27 cellular contexts compared by ENCODE assay signal in genomic region chr20:61899971-61900370, GRCh38.
DNase-seq lines count a peak whose midpoint lies in the region; ATAC-seq and TF ChIP-seq lines count a peak whose summit lies in the region.
"Had no signal": no experiment of that assay in that cellular context is flagged by ENCODE, and none has a peak within 500 bp of the region (broad histone marks: within the 10 kb centered on the region; RNA-seq: fewer than 3 reads in every experiment).

No MANE protein-coding gene starts in this region.

- no peaks in the 10 kb centered on the region for H3K4me1 Mint-ChIP-seq in activated CD8-positive, alpha-beta T cell treated with anti-CD3 and anti-CD28 coated beads for 36 hours (ENCODE audit: low read depth)

- intact Hi-C loops in activated CD8-positive, alpha-beta T cell treated with anti-CD3 and anti-CD28 coated beads for 36 hours (cut with micrococcal nuclease), result no loop called here

- no peaks in the 10 kb centered on the region for H3K36me3 Mint-ChIP-seq in activated CD8-positive, alpha-beta T cell treated with anti-CD3 and anti-CD28 coated beads for 36 hours (ENCODE audit: low read depth)
- H3K36me3 Mint-ChIP-seq: activated naive CD8-positive, alpha-beta T cell treated with anti-CD3 and anti-CD28 coated beads, Interleukin-2, amount 10 ng/mL, durations not matched to agents 7 days and 5 days; stimulated activated effector memory CD8-positive, alpha-beta T cell treated with anti-CD3 and anti-CD28 coated beads, Interleukin-12 subunit alpha, Interleukin-12 subunit beta, amount 100 ng/mL, for 72 hours had no signal

- POLR2A ChIA-PET in activated CD8-positive, alpha-beta T cell treated with anti-CD3 and anti-CD28 coated beads for 36 hours (lab: Charles Lee), result no interaction called here

- in situ Hi-C loops in G401 (cut with HindIII; ENCODE audit: low sequenced_read_pairs), result no loop called here

- no peaks in the 10 kb centered on the region for H3K9me3 Mint-ChIP-seq in activated CD8-positive, alpha-beta T cell treated with anti-CD3 and anti-CD28 coated beads for 36 hours
- H3K9me3 Mint-ChIP-seq: activated naive CD8-positive, alpha-beta T cell treated with anti-CD3 and anti-CD28 coated beads, Interleukin-2, amount 10 ng/mL, durations not matched to agents 7 days and 5 days; activated T-cell treated with anti-CD3 and anti-CD28 coated beads, Interleukin-2, amount 50 U/mL, for 24 hours; effector memory CD8-positive, alpha-beta T cell; stimulated activated effector memory CD8-positive, alpha-beta T cell treated with anti-CD3 and anti-CD28 coated beads, Interleukin-12 subunit alpha, Interleukin-12 subunit beta, amount 100 ng/mL, for 72 hours; T-helper 1 cell treated with Interleukin-12 subunit alpha and Interleukin-12 subunit beta and Interleukin-4 antibody, amounts not matched to agents 30 μg/mL and 1 μg/mL, for 36 hours had no signal

- no peak overlapping the region for H3K27ac Mint-ChIP-seq in activated CD8-positive, alpha-beta T cell treated with anti-CD3 and anti-CD28 coated beads for 36 hours
- H3K27ac Mint-ChIP-seq: activated naive CD8-positive, alpha-beta T cell treated with anti-CD3 and anti-CD28 coated beads, Interleukin-2, amount 10 ng/mL, durations not matched to agents 7 days and 5 days; activated T-cell treated with anti-CD3 and anti-CD28 coated beads, Interleukin-2, amount 50 U/mL, for 24 hours; effector memory CD8-positive, alpha-beta T cell; stimulated activated effector memory CD8-positive, alpha-beta T cell treated with anti-CD3 and anti-CD28 coated beads, Interleukin-12 subunit alpha, Interleukin-12 subunit beta, amount 100 ng/mL, for 72 hours; T-helper 1 cell treated with Interleukin-12 subunit alpha and Interleukin-12 subunit beta and Interleukin-4 antibody, amounts not matched to agents 30 μg/mL and 1 μg/mL, for 36 hours had no signal

- no peak for ATAC-seq in HG02981 (IDR thresholded peaks at IDR 0.05; ENCODE audit: unreplicated experiment)
- ATAC-seq in activated CD8-positive, alpha-beta T cell treated with anti-CD3 and anti-CD28 coated beads for 36 hours, result no peak
- no peak for ATAC-seq in HG03196 (IDR thresholded peaks at IDR 0.05; ENCODE audit: unreplicated experiment)
- ATAC-seq: effector memory CD8-positive, alpha-beta T cell; HCT116; K562; stimulated activated effector memory CD8-positive, alpha-beta T cell treated with anti-CD3 and anti-CD28 coated beads, Interleukin-12 subunit alpha, Interleukin-12 subunit beta, amount 100 ng/mL, for 72 hours had no signal

- CTCF ChIA-PET in activated CD8-positive, alpha-beta T cell treated with anti-CD3 and anti-CD28 coated beads for 36 hours (lab: Charles Lee), result no interaction called here

- H3K27me3 Mint-ChIP-seq in activated CD8-positive, alpha-beta T cell treated with anti-CD3 and anti-CD28 coated beads for 36 hours, result no peaks in the 10 kb centered on the region

- TF ChIP-seq CTCF in activated CD8-positive, alpha-beta T cell treated with anti-CD3 and anti-CD28 coated beads for 36 hours (IDR thresholded peaks at IDR 0.05), result no peak

- DNase-seq in G401 (ENCODE audit: low spot score) (peak; percentile 43), anterior cingulate cortex (lab: John Stamatoyannopoulos, UW) (peak in 47 of 58 donors; percentile 6 to 84 (median 39)), kidney tubule cell (ENCODE audit: low spot score) (peak; percentile 56), renal cortical epithelial cell (ENCODE audit: low read depth) (peak; percentile 61)
- DNase-seq in activated CD8-positive, alpha-beta T cell treated with anti-CD3 and anti-CD28 coated beads for 36 hours, result no peak
- DNase-seq: activated CD4-positive, alpha-beta T cell treated with anti-CD3 and anti-CD28 coated beads, Interleukin-2, amount 50 U/mL, for 1 hour; activated CD4-positive, CD25-positive, alpha-beta regulatory T cell; activated gamma-delta T cell treated with Interleukin-2 at 50 U/mL for 16 hours; activated naive CD8-positive, alpha-beta T cell treated with anti-CD3 and anti-CD28 coated beads, Interleukin-2, amount 10 ng/mL, durations not matched to agents 7 days and 5 days; activated T-cell treated with anti-CD3 and anti-CD28 coated beads, Interleukin-2, amount 50 U/mL, for 24 hours; DMS79; effector memory CD8-positive, alpha-beta T cell; erythroblast; GDM1; kidney; NCI-H1105; NCI-H187; NCI-H510A; OCI-M1; stimulated activated CD4-positive, alpha-beta T cell treated with anti-CD3 and anti-CD28 coated beads, Interleukin-15, amount 100 ng/mL, for 24 hours; trophoblast cell had no signal

- H3K4me3 Mint-ChIP-seq in activated CD8-positive, alpha-beta T cell treated with anti-CD3 and anti-CD28 coated beads for 36 hours, result no peak overlapping the region
- H3K4me3 Mint-ChIP-seq: activated naive CD8-positive, alpha-beta T cell treated with anti-CD3 and anti-CD28 coated beads, Interleukin-2, amount 10 ng/mL, durations not matched to agents 7 days and 5 days; activated T-cell treated with anti-CD3 and anti-CD28 coated beads, Interleukin-2, amount 50 U/mL, for 24 hours; effector memory CD8-positive, alpha-beta T cell; stimulated activated effector memory CD8-positive, alpha-beta T cell treated with anti-CD3 and anti-CD28 coated beads, Interleukin-12 subunit alpha, Interleukin-12 subunit beta, amount 100 ng/mL, for 72 hours; T-helper 1 cell treated with Interleukin-12 subunit alpha and Interleukin-12 subunit beta and Interleukin-4 antibody, amounts not matched to agents 30 μg/mL and 1 μg/mL, for 36 hours had no signal
